Comparison of ENCODE assay signal across 9 cellular contexts in genomic region chr16:67372664-67373063, GRCh38. TPM values are rescaled to one million over a fixed set of nuclear protein-coding genes. Genes with fewer than 3 reads are reported as not detected.
DNase-seq lines count a peak whose midpoint lies in the region; ATAC-seq and TF ChIP-seq lines count a peak whose summit lies in the region.
"Had no signal": no experiment of that assay in that cellular context is flagged by ENCODE, and none has a peak within 500 bp of the region (broad histone marks: within the 10 kb centered on the region; RNA-seq: fewer than 3 reads in every experiment).

No MANE protein-coding gene starts in this region.

- no peak for ATAC-seq in GM19324 (IDR thresholded peaks at IDR 0.05; ENCODE audit: low FRiP score, unreplicated experiment)

- intact Hi-C loops in mammary epithelial cell (cut with micrococcal nuclease), result loop anchor here (1.0 to 2.0 kb wide), 2 partner anchors 44 to 92 kb away; partner anchors contain the start of gene ZDHHC1
- intact Hi-C loops in colonic mucosa (cut with DNase I), result no loop called here

- peak; percentile 55 for TF ChIP-seq CTCF in LNCAP (IDR thresholded peaks at IDR 0.05)
- peak; percentile 50 to 53 for TF ChIP-seq CTCF in mammary epithelial cell (conservative IDR thresholded peaks at IDR 0.05 in 1 of 2, IDR thresholded peaks at IDR 0.05 in 1 of 2; ENCODE audit: extremely low read depth in 1 of 2, insufficient read depth in 1 of 2, low read depth in 1 of 2, low read length in 2 of 2)
- peak; percentile 57 for TF ChIP-seq CTCF in osteoblast (IDR thresholded peaks at IDR 0.05; ENCODE audit: extremely low read depth, low read depth, low read length)
- no peak for TF ChIP-seq CTCF in colonic mucosa (IDR thresholded peaks at IDR 0.05)

- H3K4me1 ChIP-seq in mammary epithelial cell (ENCODE audit: insufficient read depth, low read length), result no peaks in the 10 kb centered on the region
- H3K4me1 ChIP-seq in osteoblast (ENCODE audit: insufficient read depth, low read length), result no peaks in the 10 kb centered on the region
- H3K4me1 ChIP-seq in colonic mucosa, result no peaks in the 10 kb centered on the region

- dilution Hi-C loops in mammary epithelial cell (cut with HindIII; ENCODE audit: low sequenced_read_pairs), result no loop called here

- H3K4me3 ChIP-seq in mammary epithelial cell (replicated peaks in 1 of 3; ENCODE audit: insufficient read depth in 1 of 3, low read depth in 2 of 3, low read length in 3 of 3), result no peak overlapping the region
- no peak overlapping the region for H3K4me3 ChIP-seq in osteoblast (ENCODE audit: insufficient read depth, low read length)
- no peak overlapping the region for H3K4me3 ChIP-seq in colonic mucosa

- DNase-seq in DMS114 treated with DMSO at 0.1 percent for 48 hours (lab: John Stamatoyannopoulos, UW; ENCODE audit: unreplicated experiment), result peak; percentile 49
- no peak for DNase-seq in mammary epithelial cell
- DNase-seq in osteoblast (ENCODE audit: insufficient read length, low spot score, missing footprints), result peak; percentile 32
- DNase-seq in colonic mucosa, result no peak
- no peak for DNase-seq in caudate nucleus (lab: John Stamatoyannopoulos, UW)
- DNase-seq in activated T-cell treated with anti-CD3 and anti-CD28 coated beads, Interleukin-2, amount 50 U/mL, for 48 hours, result no peak

- CTCF ChIA-PET in mammary epithelial cell (lab: Charles Lee; ENCODE audit: low non-redundant PET), result interaction anchor here (0.7 kb wide), 1 partner anchor 25 kb away, joined by 3 read pairs; no protein-coding TSS in a partner anchor

- H3K36me3 ChIP-seq in mammary epithelial cell (ENCODE audit: insufficient read depth, low read length) (no peaks in the 10 kb centered on the region), osteoblast (ENCODE audit: insufficient read depth, low read length) (no peaks in the 10 kb centered on the region), colonic mucosa (no peaks in the 10 kb centered on the region)

- no peaks in the 10 kb centered on the region for H3K79me2 ChIP-seq in mammary epithelial cell (ENCODE audit: insufficient read depth, low read length)
- no peaks in the 10 kb centered on the region for H3K79me2 ChIP-seq in osteoblast (ENCODE audit: insufficient read depth, low read length)

- H2AFZ ChIP-seq in mammary epithelial cell (ENCODE audit: low read depth, low read length), result no peak overlapping the region
- no peak overlapping the region for H2AFZ ChIP-seq in osteoblast (ENCODE audit: low read length)

- H3K27ac ChIP-seq in mammary epithelial cell (ENCODE audit: insufficient read depth, low read depth, low read length), result no peak overlapping the region
- no peak overlapping the region for H3K27ac ChIP-seq in osteoblast (ENCODE audit: low read depth, low read length)
- no peak overlapping the region for H3K27ac ChIP-seq in colonic mucosa
- H3K27ac ChIP-seq in caudate nucleus (ENCODE audit: low read depth, low read length), result no peak overlapping the region

- in situ Hi-C loops in mammary epithelial cell (cut with MboI; ENCODE audit: low sequenced_read_pairs in 2 of 2), result no loop called here

- BruUV-seq in mammary epithelial cell (replicated peaks; lab: Mats Ljungman, UMichigan), result no TSS peak

- peaks cover 1% of the 10 kb centered on the region for H3K27me3 ChIP-seq in mammary epithelial cell (ENCODE audit: insufficient read depth, low read length)
- peaks cover 27% of the 10 kb centered on the region for H3K27me3 ChIP-seq in osteoblast (ENCODE audit: insufficient read depth, low read length)
- no peaks in the 10 kb centered on the region for H3K27me3 ChIP-seq in colonic mucosa

- H3K4me2 ChIP-seq in mammary epithelial cell (ENCODE audit: insufficient read depth, low read depth, low read length), result no peak overlapping the region
- H3K4me2 ChIP-seq in osteoblast (ENCODE audit: insufficient read depth, low read length), result no peak overlapping the region

- H3K9ac ChIP-seq in mammary epithelial cell (ENCODE audit: insufficient read depth, low read length) (no peak overlapping the region), colonic mucosa (ENCODE audit: low read depth in 2 of 2, low read length in 2 of 2) (no peak overlapping the region)

- H3K9me3 ChIP-seq in mammary epithelial cell (replicated peaks; ENCODE audit: insufficient read depth, low read length), result no peaks in the 10 kb centered on the region
- no peaks in the 10 kb centered on the region for H3K9me3 ChIP-seq in osteoblast (ENCODE audit: low read depth, low read length)
- H3K9me3 ChIP-seq in colonic mucosa, result no peaks in the 10 kb centered on the region

- no peaks in the 10 kb centered on the region for H4K20me1 ChIP-seq in mammary epithelial cell (ENCODE audit: insufficient read depth, low read length)
- H4K20me1 ChIP-seq in osteoblast (ENCODE audit: insufficient read depth, low read length), result no peaks in the 10 kb centered on the region

RNA-seq across cellular contexts. Expression of gene TPPP3, which starts 20.6 kb away (rescaled TPM):
- not detected for total RNA-seq in mammary epithelial cell
- 0.14 TPM for polyA plus RNA-seq in mammary epithelial cell
- polyA minus RNA-seq in mammary epithelial cell, result not detected
- 0.59 and 0.72 TPM in 2 replicates for total RNA-seq in osteoblast
- total RNA-seq in colonic mucosa, result 10 to 100 TPM in 1 of 2 donors, 1 to 10 TPM in 1; 3.7 to 12.3 TPM
- total RNA-seq: activated CD8-positive, alpha-beta memory T cell treated with anti-CD3 and anti-CD28 coated beads for 36 hours had no signal

RNA-seq across cellular contexts. Expression of gene ZDHHC1, which starts 43.6 kb away (rescaled TPM):
- total RNA-seq in mammary epithelial cell (1 to 10 TPM; 5.3 to 6.3 TPM), osteoblast (9.0 and 13.3 TPM in 2 replicates), colonic mucosa (1 to 10 TPM; 7.9 to 8.7 TPM)
- polyA plus RNA-seq in mammary epithelial cell, result 2.4 TPM
- polyA minus RNA-seq in mammary epithelial cell, result 0.88 TPM

RNA-seq across cellular contexts. Expression of gene LRRC36, which starts 46.0 kb away (rescaled TPM):
- not detected for total RNA-seq in mammary epithelial cell
- polyA plus RNA-seq in mammary epithelial cell, result not detected
- polyA minus RNA-seq in mammary epithelial cell, result not detected
- not detected in 2 replicates for total RNA-seq in osteoblast
- total RNA-seq in colonic mucosa, result 1 to 10 TPM in 1 of 2 donors, not detected in 1; 1.1 TPM

RNA-seq across cellular contexts. Expression of gene KCTD19, which starts 46.1 kb away (rescaled TPM):
- not detected for total RNA-seq in mammary epithelial cell
- not detected for polyA plus RNA-seq in mammary epithelial cell
- polyA minus RNA-seq in mammary epithelial cell, result not detected
- total RNA-seq in osteoblast, result not detected in 2 replicates
- total RNA-seq in colonic mucosa, result under 1 TPM in 1 of 2 donors, not detected in 1; 0.24 TPM

RNA-seq across cellular contexts. Expression of gene HSD11B2, which starts 58.3 kb away (rescaled TPM):
- total RNA-seq in mammary epithelial cell, result 1 to 10 TPM in 1 of 2 donors, under 1 TPM in 1; 0.56 to 1.8 TPM
- polyA plus RNA-seq in mammary epithelial cell, result 1.00 TPM
- polyA minus RNA-seq in mammary epithelial cell, result not detected
- total RNA-seq in osteoblast, result not detected in 2 replicates
- total RNA-seq in colonic mucosa, result 100 to 1,000 TPM; 348 to 378 TPM

Comparison
In these comparisons a context has a peak if more than half of its experiments do, and no peak if none do; other contexts are left out.
1. DNase-seq: peak in DMS114 treated with DMSO at 0.1 percent for 48 hours (single experiment) and osteoblast (single experiment); none in mammary epithelial cell (single experiment), colonic mucosa (single experiment), caudate nucleus (0 of 61) and activated T-cell treated with anti-CD3 and anti-CD28 coated beads, Interleukin-2, amount 50 U/mL, for 48 hours (0 of 2).